ENCODE assay signal across 19 cellular contexts in genomic region chr21:38234395-38235142, GRCh38. TPM values are rescaled to one million over a fixed set of nuclear protein-coding genes. Genes with fewer than 3 reads are reported as not detected.
DNase-seq lines count a peak whose midpoint lies in the region; ATAC-seq and TF ChIP-seq lines count a peak whose summit lies in the region.
"Had no signal": no experiment of that assay in that cellular context is flagged by ENCODE, and none has a peak within 500 bp of the region (broad histone marks: within the 10 kb centered on the region; RNA-seq: fewer than 3 reads in every experiment).

No MANE protein-coding gene starts in this region.

- intact Hi-C loops in upper lobe of right lung (cut with DNase I): no loop called here

- H3K27ac Mint-ChIP-seq in mesothelial cell of epicardium: peak overlapping the region; percentile 86
- H3K27ac Mint-ChIP-seq: activated CD4-positive, alpha-beta T cell treated with anti-CD3 and anti-CD28 coated beads, Interleukin-2, amount 10 ng/mL, durations not matched to agents 7 days and 5 days had no signal

- H3K9me3 ChIP-seq in upper lobe of right lung: peaks cover 5% of the 10 kb centered on the region

- ATAC-seq in upper lobe of right lung: peak; percentile 73

- peaks cover 9% of the 10 kb centered on the region for H3K36me3 Mint-ChIP-seq in mesothelial cell of epicardium

- H3K4me3 Mint-ChIP-seq in mesothelial cell of epicardium: no peak overlapping the region
- H3K4me3 Mint-ChIP-seq: activated CD4-positive, alpha-beta T cell treated with anti-CD3 and anti-CD28 coated beads, Interleukin-2, amount 10 ng/mL, durations not matched to agents 7 days and 5 days; central memory CD8-positive, alpha-beta T cell had no signal

- H3K27me3 ChIP-seq in upper lobe of right lung: no peaks in the 10 kb centered on the region

- no peak overlapping the region for H3K4me3 ChIP-seq in epithelial cell of esophagus (ENCODE audit: low read length)
- no peak overlapping the region for H3K4me3 ChIP-seq in upper lobe of right lung

- no peaks in the 10 kb centered on the region for H3K27me3 Mint-ChIP-seq in mesothelial cell of epicardium (ENCODE audit: low read depth)
- H3K27me3 Mint-ChIP-seq: activated CD4-positive, alpha-beta T cell treated with anti-CD3 and anti-CD28 coated beads, Interleukin-2, amount 10 ng/mL, durations not matched to agents 7 days and 5 days had no signal

- H3K36me3 ChIP-seq in upper lobe of right lung: no peaks in the 10 kb centered on the region

- TF ChIP-seq CTCF in epithelial cell of esophagus (IDR thresholded peaks at IDR 0.05; ENCODE audit: insufficient read depth, low read depth, low read length, missing control alignments) (no peak), mesothelial cell of epicardium (IDR thresholded peaks at IDR 0.05; ENCODE audit: unreplicated experiment) (no peak), upper lobe of right lung (IDR thresholded peaks at IDR 0.05) (no peak)

- H3K27ac ChIP-seq in upper lobe of right lung: no peak overlapping the region

- H3K4me1 ChIP-seq in upper lobe of right lung: peaks cover 5% of the 10 kb centered on the region

- peaks cover 27% of the 10 kb centered on the region for H3K9me3 Mint-ChIP-seq in mesothelial cell of epicardium

- DNase-seq in DMS53 (lab: John Stamatoyannopoulos, UW): peak; percentile 30
- DNase-seq in DMS53 treated with DMSO at 0.1 percent for 48 hours (lab: John Stamatoyannopoulos, UW; ENCODE audit: unreplicated experiment): no peak
- peak; percentile 98 for DNase-seq in epithelial cell of esophagus (ENCODE audit: low read depth)
- no peak for DNase-seq in mesothelial cell of epicardium (ENCODE audit: low spot score in 2 of 2, unreplicated experiment in 2 of 2)
- DNase-seq in upper lobe of right lung: no peak
- no peak for DNase-seq in NCI-H1436 treated with DMSO at 0.1 percent for 48 hours (lab: John Stamatoyannopoulos, UW)
- DNase-seq in NCI-H1694 (lab: John Stamatoyannopoulos, UW): no peak
- DNase-seq in activated naive CD4-positive, alpha-beta T cell treated with anti-CD3 and anti-CD28 coated beads, Interleukin-2, amount 50 U/mL, for 16 hours: no peak
- DNase-seq: 8988T; activated CD4-positive, alpha-beta T cell treated with anti-CD3 and anti-CD28 coated beads, Interleukin-2, amount 10 ng/mL, durations not matched to agents 7 days and 5 days; activated CD8-positive, alpha-beta memory T cell treated with anti-CD3 and anti-CD28 coated beads, Interleukin-2, amount 50 U/mL, for 48 hours; activated gamma-delta T cell; amniotic stem cell; effector CD8-positive, alpha-beta T cell; NCI-H1105 treated with DMSO at 0.1 percent for 48 hours; NCI-H226; occipital lobe; stimulated activated CD4-positive, alpha-beta T cell treated with anti-CD3 and anti-CD28 coated beads, Interleukin-2, amount 100 ng/mL, for 24 hours had no signal

- H3K4me1 Mint-ChIP-seq in mesothelial cell of epicardium: peaks cover 18% of the 10 kb centered on the region
- H3K4me1 Mint-ChIP-seq: central memory CD8-positive, alpha-beta T cell had no signal

RNA-seq across cellular contexts. Expression of gene KCNJ15, which starts 22.2 kb away (rescaled TPM):
- 0.70 to 1.9 TPM (median 1.1 TPM) in 3 replicates for total RNA-seq in mesothelial cell of epicardium
- 80.1 TPM for total RNA-seq in upper lobe of right lung
- total RNA-seq: activated CD4-positive, alpha-beta T cell treated with anti-CD3 and anti-CD28 coated beads, Interleukin-2, amount 10 ng/mL, durations not matched to agents 7 days and 5 days had no signal

Comparison
In these comparisons a context has a peak if more than half of its experiments do, and no peak if none do; other contexts are left out.
1. DNase-seq: peak in DMS53 (single experiment) and epithelial cell of esophagus (single experiment); none in DMS53 treated with DMSO at 0.1 percent for 48 hours (single experiment), mesothelial cell of epicardium (0 of 2), upper lobe of right lung (single experiment), NCI-H1436 treated with DMSO at 0.1 percent for 48 hours (single experiment), NCI-H1694 (single experiment) and activated naive CD4-positive, alpha-beta T cell treated with anti-CD3 and anti-CD28 coated beads, Interleukin-2, amount 50 U/mL, for 16 hours (single experiment).
2. RNA of gene KCNJ15, which starts 22.2 kb away (total RNA-seq): 80.1 TPM in upper lobe of right lung (single experiment); 0.70 to 1.9 TPM in mesothelial cell of epicardium; every median in the first group is over 10 times any median in the second.